In genomic region chr11:562046-562645, GRCh38 we compare ENCODE assay signal across 13 cellular contexts. TPM values are rescaled to one million over a fixed set of nuclear protein-coding genes. Genes with fewer than 3 reads are reported as not detected.
A peak's percentile ranks its signal among the peaks of the same experiment; 100 is the strongest.
DNase-seq lines count a peak whose midpoint lies in the region; ATAC-seq, FAIRE-seq and TF ChIP-seq lines count a peak whose summit lies in the region.
"Had no signal": no experiment of that assay in that cellular context is flagged by ENCODE, and none has a peak within 500 bp of the region (broad histone marks: within the 10 kb centered on the region; RNA-seq: fewer than 3 reads in every experiment).

No MANE protein-coding gene starts in this region.

- H3K27ac ChIP-seq in left ventricle myocardium inferior (replicated peaks) (no peak overlapping the region), HepG2 (ENCODE audit: extremely low read length, insufficient read depth, low read length) (peak overlapping the region; percentile 87), upper lobe of left lung (peak overlapping the region; percentile 9 to 92 (median 54)), SJCRH30 (no peak overlapping the region)

- ATAC-seq in Right ventricle myocardium superior (ENCODE audit: poor library complexity) = no peak
- no peak for ATAC-seq in HepG2
- ATAC-seq in upper lobe of left lung (ENCODE audit: low FRiP score in 2 of 2) = no peak
- ATAC-seq in GM19467 (IDR thresholded peaks at IDR 0.05; ENCODE audit: unreplicated experiment) = no peak
- no peak for ATAC-seq in HG02588 (IDR thresholded peaks at IDR 0.05; ENCODE audit: unreplicated experiment)

- no peak overlapping the region for H3K27ac Mint-ChIP-seq in activated T-helper 1 cell treated with anti-CD3 and anti-CD28 coated beads, Interleukin-12 subunit alpha, Interleukin-12 subunit beta, Interleukin-2, Interleukin-4 antibody, amounts not matched to agents 30 ng/mL and 10 ng/mL and 1 ng/mL, durations not matched to agents 14 hours and 24 hours and 36 hours

- H3K36me3 Mint-ChIP-seq in activated T-helper 1 cell treated with anti-CD3 and anti-CD28 coated beads, Interleukin-12 subunit alpha, Interleukin-12 subunit beta, Interleukin-2, Interleukin-4 antibody, amounts not matched to agents 30 ng/mL and 10 ng/mL and 1 ng/mL, durations not matched to agents 14 hours and 24 hours and 36 hours (ENCODE audit: low read depth) = peaks cover 9% of the 10 kb centered on the region

- H3K36me3 ChIP-seq in left ventricle myocardium inferior (no peaks in the 10 kb centered on the region), HepG2 (replicated peaks in 1 of 2; ENCODE audit: control insufficient read depth in 1 of 2, insufficient read depth in 2 of 2, low read length in 2 of 2) (peaks cover 0 to 2% of the 10 kb centered on the region in 2 experiments; a peak in 3 of 5 replicates), upper lobe of left lung (peaks cover 0 to 14% (median 0%) of the 10 kb centered on the region in 4 donors), SJCRH30 (no peaks in the 10 kb centered on the region)

- peaks cover 16% of the 10 kb centered on the region for H3K4me1 Mint-ChIP-seq in activated T-helper 1 cell treated with anti-CD3 and anti-CD28 coated beads, Interleukin-12 subunit alpha, Interleukin-12 subunit beta, Interleukin-2, Interleukin-4 antibody, amounts not matched to agents 30 ng/mL and 10 ng/mL and 1 ng/mL, durations not matched to agents 14 hours and 24 hours and 36 hours (ENCODE audit: low read depth)

- peak overlapping the region; percentile 95 for H3K4me3 Mint-ChIP-seq in activated T-helper 1 cell treated with anti-CD3 and anti-CD28 coated beads, Interleukin-12 subunit alpha, Interleukin-12 subunit beta, Interleukin-2, Interleukin-4 antibody, amounts not matched to agents 30 ng/mL and 10 ng/mL and 1 ng/mL, durations not matched to agents 14 hours and 24 hours and 36 hours

- peaks cover 17% of the 10 kb centered on the region for H3K79me2 ChIP-seq in HepG2 (ENCODE audit: insufficient read depth, low read length)

- H4K20me1 ChIP-seq in HepG2 (ENCODE audit: insufficient read depth, low read length) = peaks cover 18% of the 10 kb centered on the region; the same call in 1 of the 2 replicates

- H3K4me2 ChIP-seq in HepG2 (ENCODE audit: low read depth, low read length) = peak overlapping the region; percentile 90

- intact Hi-C loops in left ventricle myocardium inferior (cut with micrococcal nuclease) = no loop called here
- intact Hi-C loops in Right ventricle myocardium superior (cut with DNase I) = no loop called here
- intact Hi-C loops in activated T-helper 1 cell treated with anti-CD3 and anti-CD28 coated beads, Interleukin-12 subunit alpha, Interleukin-12 subunit beta, Interleukin-2, Interleukin-4 antibody, amounts not matched to agents 30 ng/mL and 10 ng/mL and 1 ng/mL, durations not matched to agents 14 hours and 24 hours and 36 hours (cut with micrococcal nuclease) = no loop called here
- intact Hi-C loops in HepG2 (cut with micrococcal nuclease; ENCODE audit: unreplicated experiment) = no loop called here

- no peak overlapping the region for H2AFZ ChIP-seq in HepG2 (ENCODE audit: low read length)

- H3K9ac ChIP-seq in HepG2 (ENCODE audit: insufficient read depth, low read depth, low read length) = peak overlapping the region; percentile 83

- peaks cover 5% of the 10 kb centered on the region for H3K27me3 Mint-ChIP-seq in activated T-helper 1 cell treated with anti-CD3 and anti-CD28 coated beads, Interleukin-12 subunit alpha, Interleukin-12 subunit beta, Interleukin-2, Interleukin-4 antibody, amounts not matched to agents 30 ng/mL and 10 ng/mL and 1 ng/mL, durations not matched to agents 14 hours and 24 hours and 36 hours (ENCODE audit: insufficient read depth)

- CTCF ChIA-PET in HepG2 (lab: Yijun Ruan, JAX; ENCODE audit: low intra/inter-chr PET ratio, low total read pairs) = no interaction called here

- TF ChIP-seq CTCF in left ventricle myocardium inferior (IDR thresholded peaks at IDR 0.05; ENCODE audit: borderline replicate concordance) = no peak
- no peak for TF ChIP-seq CTCF in HepG2 (CRISPR knock-in tag; IDR thresholded peaks at IDR 0.05)
- TF ChIP-seq CTCF in upper lobe of left lung (IDR thresholded peaks at IDR 0.05) = no peak

- in situ Hi-C loops in HepG2 (cut with HindIII; ENCODE audit: extremely low pct_ligation_motif_present, low pct_unique_long_range_greater_than_20kb) = no loop called here

- H3K4me3 ChIP-seq in left ventricle myocardium inferior (peak overlapping the region; percentile 91), HepG2 (replicated peaks in 1 of 3; ENCODE audit: insufficient read depth in 1 of 3, low read depth in 2 of 3, low read length in 3 of 3) (peak overlapping the region; percentile 80 to 95 (median 92)), upper lobe of left lung (peak overlapping the region in 3 of 4 donors; percentile 92 to 100 (median 98)), SJCRH30 (no peak overlapping the region)

- no peak for TF ChIP-seq RAD21 in HepG2 (CRISPR knock-in tag; IDR thresholded peaks at IDR 0.05)

- H3K4me1 ChIP-seq in left ventricle myocardium inferior (peaks cover 26% of the 10 kb centered on the region), HepG2 (ENCODE audit: insufficient read depth, low read length) (peaks cover 80% of the 10 kb centered on the region), upper lobe of left lung (peaks cover 19 to 58% (median 39%) of the 10 kb centered on the region in 4 donors), SJCRH30 (peaks cover 3% of the 10 kb centered on the region; the same call in 1 of the 2 replicates)

- POLR2A ChIA-PET in HepG2 (lab: Yijun Ruan, JAX) = interaction anchor here (0.6 to 1.5 kb wide), 10 partner anchors 7 to 166 kb away, joined by 3 to 32 read pairs (median 4); partner anchors contain the start of genes HRAS and PHRF1

- TF ChIP-seq EP300 in HepG2 (IDR thresholded peaks at IDR 0.05; ENCODE audit: low read depth in 2 of 2, low read length in 2 of 2) = no peak
- no peak for TF ChIP-seq EP300 in HepG2 (CRISPR knock-in tag; IDR thresholded peaks at IDR 0.05; ENCODE audit: borderline replicate concordance)
- TF ChIP-seq EP300 in upper lobe of left lung (IDR thresholded peaks at IDR 0.05) = no peak

- TF ChIP-seq POLR2A in HepG2 (IDR thresholded peaks at IDR 0.05; ENCODE audit: insufficient read depth in 1 of 2, low read depth in 2 of 2, low read length in 2 of 2) (no peak), upper lobe of left lung (IDR thresholded peaks at IDR 0.05) (no peak)

- TSS peak; percentile 52 for BruUV-seq in HepG2 (replicated peaks; lab: Mats Ljungman, UMichigan)

- FAIRE-seq in HepG2 (lab: Jason Lieb, UNC) = no peak

- H3K9me3 ChIP-seq in left ventricle myocardium inferior (replicated peaks) (no peaks in the 10 kb centered on the region), HepG2 (ENCODE audit: low read length) (no peaks in the 10 kb centered on the region), upper lobe of left lung (no peaks in the 10 kb centered on the region), SJCRH30 (replicated peaks) (no peaks in the 10 kb centered on the region)

- DNase-seq in left ventricle myocardium inferior = no peak
- no peak for DNase-seq in Right ventricle myocardium superior
- DNase-seq in activated T-helper 1 cell treated with anti-CD3 and anti-CD28 coated beads, Interleukin-12 subunit alpha, Interleukin-12 subunit beta, Interleukin-2, Interleukin-4 antibody, amounts not matched to agents 30 ng/mL and 10 ng/mL and 1 ng/mL, durations not matched to agents 14 hours and 24 hours and 36 hours (ENCODE audit: low spot score) = no peak
- no peak for DNase-seq in HepG2 (ENCODE audit: low spot score)
- DNase-seq in upper lobe of left lung = peak in 1 of 2 donors; percentile 84
- no peak for DNase-seq in SJCRH30
- DNase-seq: activated gamma-delta T cell, DMS 273 treated with DMSO at 0.1 percent for 48 hours, NCI-H1105 treated with DMSO at 0.1 percent for 48 hours, posterior cingulate gyrus, SHP77 had no signal

- peaks cover 32% of the 10 kb centered on the region for H3K27me3 ChIP-seq in left ventricle myocardium inferior (ENCODE audit: low read depth)
- H3K27me3 ChIP-seq in HepG2 (ENCODE audit: control insufficient read depth in 1 of 2, insufficient read depth in 2 of 2, low read length in 2 of 2) = no peaks in the 10 kb centered on the region
- H3K27me3 ChIP-seq in upper lobe of left lung = peaks cover 0 to 5% (median 0%) of the 10 kb centered on the region in 4 donors
- no peaks in the 10 kb centered on the region for H3K27me3 ChIP-seq in SJCRH30

- H3K9me3 Mint-ChIP-seq in activated T-helper 1 cell treated with anti-CD3 and anti-CD28 coated beads, Interleukin-12 subunit alpha, Interleukin-12 subunit beta, Interleukin-2, Interleukin-4 antibody, amounts not matched to agents 30 ng/mL and 10 ng/mL and 1 ng/mL, durations not matched to agents 14 hours and 24 hours and 36 hours = no peaks in the 10 kb centered on the region

- WGBS in HepG2 (ENCODE audit: low lambda C conversion rate) = 99% methylated on average over 18 of the region's 29 CpGs
- 76 to 94% methylated on average over 12 to 14 of the region's 29 CpGs for WGBS in upper lobe of left lung, 2 donors

RNA-seq across cellular contexts. Expression of gene RASSF7, which starts 1.4 kb away (rescaled TPM):
- total RNA-seq in left ventricle myocardium inferior (4.5 TPM), Right ventricle myocardium superior (4.4 TPM), HepG2 (2016; rRNA removed; fragmentation: Illumina TruSeq; extraction: Trizol) (13.1 and 20.2 TPM in 2 replicates), upper lobe of left lung (100 to 1,000 TPM in 5 of 6 donors, 10 to 100 TPM in 1; 80.2 to 222 (median 129) TPM)
- 15.9 and 19.8 TPM in 2 replicates for total RNA-seq in activated T-helper 1 cell treated with anti-CD3 and anti-CD28 coated beads, Interleukin-12 subunit alpha, Interleukin-12 subunit beta, Interleukin-2, Interleukin-4 antibody, amounts not matched to agents 30 ng/mL and 10 ng/mL and 1 ng/mL, durations not matched to agents 14 hours and 24 hours and 36 hours
- 5.4 and 5.7 TPM in 2 replicates for total RNA-seq in HepG2 (2016; cell fraction: cytosol; rRNA removed; fragmentation: Illumina TruSeq; extraction: Trizol; ENCODE audit: low read depth)
- 13.3 and 19.7 TPM in 2 replicates for total RNA-seq in HepG2 (2016; cell fraction: insoluble cytoplasmic fraction; rRNA removed; fragmentation: Illumina TruSeq; extraction: Trizol)
- total RNA-seq in HepG2 (2016; cell fraction: membrane; rRNA removed; fragmentation: Illumina TruSeq; extraction: Trizol) = 10.8 and 11.9 TPM in 2 replicates
- total RNA-seq in HepG2 (2016; cell fraction: nucleus; rRNA removed; fragmentation: Illumina TruSeq; extraction: Trizol) = 16.7 and 17.2 TPM in 2 replicates
- polyA plus RNA-seq in HepG2 (2011; rRNA removed) = 28.6 and 36.4 TPM in 2 replicates
- polyA plus RNA-seq in HepG2 (2011; cell fraction: cytosol; rRNA removed) = 22.3 and 49.0 TPM in 2 replicates
- polyA plus RNA-seq in HepG2 (2011; cell fraction: nucleus; rRNA removed) = 139 and 165 TPM in 2 replicates
- 8.9 and 12.6 TPM in 2 replicates for polyA plus RNA-seq in HepG2 (2012)
- 4.7 and 6.0 TPM in 2 replicates for polyA plus RNA-seq in HepG2 (2016; cell fraction: cytosol; fragmentation: Illumina TruSeq; extraction: Trizol; ENCODE audit: low read depth)
- 12.3 and 15.9 TPM in 2 replicates for polyA plus RNA-seq in HepG2 (2016; cell fraction: insoluble cytoplasmic fraction; fragmentation: Illumina TruSeq; extraction: Trizol; ENCODE audit: low read depth)
- 5.9 and 7.2 TPM in 2 replicates for polyA plus RNA-seq in HepG2 (2016; cell fraction: membrane; fragmentation: Illumina TruSeq; extraction: Trizol; ENCODE audit: low read depth)
- 32.6 and 40.7 TPM in 2 replicates for polyA plus RNA-seq in HepG2 (2016; cell fraction: nucleus; fragmentation: Illumina TruSeq; extraction: Trizol; ENCODE audit: insufficient read depth, low read depth)
- polyA minus RNA-seq in HepG2 (2011; rRNA and poly(A)+ RNA removed; ENCODE audit: low replicate concordance) = 6.7 and 39.4 TPM in 2 replicates
- polyA minus RNA-seq in HepG2 (2011; cell fraction: cytosol; rRNA and poly(A)+ RNA removed) = 10.4 and 10.9 TPM in 2 replicates
- 15.2 and 17.9 TPM in 2 replicates for polyA minus RNA-seq in HepG2 (2011; cell fraction: nucleus; rRNA and poly(A)+ RNA removed)
- 6.9 and 7.4 TPM in 2 replicates for total RNA-seq in SJCRH30 (2014; rRNA removed; shearing (Covaris generic))

RNA-seq across cellular contexts. Expression of gene LMNTD2, which starts 1.6 kb away (rescaled TPM):
- total RNA-seq in left ventricle myocardium inferior (0.52 TPM), Right ventricle myocardium superior (0.22 TPM), HepG2 (2016; rRNA removed; fragmentation: Illumina TruSeq; extraction: Trizol) (0.25 and 1.1 TPM in 2 replicates), upper lobe of left lung (10 to 100 TPM in 2 of 6 donors, 1 to 10 TPM in 4; 4.6 to 32.5 (median 6.7) TPM)
- total RNA-seq in activated T-helper 1 cell treated with anti-CD3 and anti-CD28 coated beads, Interleukin-12 subunit alpha, Interleukin-12 subunit beta, Interleukin-2, Interleukin-4 antibody, amounts not matched to agents 30 ng/mL and 10 ng/mL and 1 ng/mL, durations not matched to agents 14 hours and 24 hours and 36 hours = 0.47 and 0.64 TPM in 2 replicates
- total RNA-seq in HepG2 (2016; cell fraction: cytosol; rRNA removed; fragmentation: Illumina TruSeq; extraction: Trizol; ENCODE audit: low read depth) = 0.40 and 0.44 TPM in 2 replicates
- 0.45 and 1.1 TPM in 2 replicates for total RNA-seq in HepG2 (2016; cell fraction: insoluble cytoplasmic fraction; rRNA removed; fragmentation: Illumina TruSeq; extraction: Trizol)
- 0.79 and 1.3 TPM in 2 replicates for total RNA-seq in HepG2 (2016; cell fraction: membrane; rRNA removed; fragmentation: Illumina TruSeq; extraction: Trizol)
- total RNA-seq in HepG2 (2016; cell fraction: nucleus; rRNA removed; fragmentation: Illumina TruSeq; extraction: Trizol) = 1.3 and 1.7 TPM in 2 replicates
- 3.1 and 3.6 TPM in 2 replicates for polyA plus RNA-seq in HepG2 (2011; rRNA removed)
- 1.1 and 2.2 TPM in 2 replicates for polyA plus RNA-seq in HepG2 (2011; cell fraction: cytosol; rRNA removed)
- polyA plus RNA-seq in HepG2 (2011; cell fraction: nucleus; rRNA removed) = 50.0 and 60.4 TPM in 2 replicates
- polyA plus RNA-seq in HepG2 (2012) = 1.3 and 1.4 TPM in 2 replicates
- polyA plus RNA-seq in HepG2 (2016; cell fraction: cytosol; fragmentation: Illumina TruSeq; extraction: Trizol; ENCODE audit: low read depth) = 0.53 and 0.78 TPM in 2 replicates
- polyA plus RNA-seq in HepG2 (2016; cell fraction: insoluble cytoplasmic fraction; fragmentation: Illumina TruSeq; extraction: Trizol; ENCODE audit: low read depth) = 0.42 and 0.68 TPM in 2 replicates
- polyA plus RNA-seq in HepG2 (2016; cell fraction: membrane; fragmentation: Illumina TruSeq; extraction: Trizol; ENCODE audit: low read depth) = 0.96 and 1.2 TPM in 2 replicates
- 3.7 and 5.0 TPM in 2 replicates for polyA plus RNA-seq in HepG2 (2016; cell fraction: nucleus; fragmentation: Illumina TruSeq; extraction: Trizol; ENCODE audit: insufficient read depth, low read depth)
- polyA minus RNA-seq in HepG2 (2011; rRNA and poly(A)+ RNA removed; ENCODE audit: low replicate concordance) = 0.51 and 0.96 TPM in 2 replicates
- 0.88 and 1.4 TPM in 2 replicates for polyA minus RNA-seq in HepG2 (2011; cell fraction: cytosol; rRNA and poly(A)+ RNA removed)
- 2.6 and 3.1 TPM in 2 replicates for polyA minus RNA-seq in HepG2 (2011; cell fraction: nucleus; rRNA and poly(A)+ RNA removed)
- 0.43 and 0.51 TPM in 2 replicates for total RNA-seq in SJCRH30 (2014; rRNA removed; shearing (Covaris generic))

RNA-seq across cellular contexts. Expression of gene PHRF1, which starts 14.1 kb away (rescaled TPM):
- total RNA-seq in left ventricle myocardium inferior (17.7 TPM), Right ventricle myocardium superior (16.5 TPM), HepG2 (2016; rRNA removed; fragmentation: Illumina TruSeq; extraction: Trizol) (13.7 and 16.7 TPM in 2 replicates), upper lobe of left lung (10 to 100 TPM; 25.7 to 93.2 (median 37.9) TPM)
- total RNA-seq in activated T-helper 1 cell treated with anti-CD3 and anti-CD28 coated beads, Interleukin-12 subunit alpha, Interleukin-12 subunit beta, Interleukin-2, Interleukin-4 antibody, amounts not matched to agents 30 ng/mL and 10 ng/mL and 1 ng/mL, durations not matched to agents 14 hours and 24 hours and 36 hours = 58.6 and 59.8 TPM in 2 replicates
- total RNA-seq in HepG2 (2016; cell fraction: cytosol; rRNA removed; fragmentation: Illumina TruSeq; extraction: Trizol; ENCODE audit: low read depth) = 7.4 and 7.9 TPM in 2 replicates
- total RNA-seq in HepG2 (2016; cell fraction: insoluble cytoplasmic fraction; rRNA removed; fragmentation: Illumina TruSeq; extraction: Trizol) = 10.7 and 17.0 TPM in 2 replicates
- total RNA-seq in HepG2 (2016; cell fraction: membrane; rRNA removed; fragmentation: Illumina TruSeq; extraction: Trizol) = 5.1 and 6.1 TPM in 2 replicates
- 10.8 and 14.2 TPM in 2 replicates for total RNA-seq in HepG2 (2016; cell fraction: nucleus; rRNA removed; fragmentation: Illumina TruSeq; extraction: Trizol)
- 8.2 and 11.2 TPM in 2 replicates for polyA plus RNA-seq in HepG2 (2011; rRNA removed)
- 4.8 and 7.0 TPM in 2 replicates for polyA plus RNA-seq in HepG2 (2011; cell fraction: cytosol; rRNA removed)
- 30.1 and 30.7 TPM in 2 replicates for polyA plus RNA-seq in HepG2 (2011; cell fraction: nucleus; rRNA removed)
- 7.4 and 8.1 TPM in 2 replicates for polyA plus RNA-seq in HepG2 (2012)
- 1.6 and 1.8 TPM in 2 replicates for polyA plus RNA-seq in HepG2 (2016; cell fraction: cytosol; fragmentation: Illumina TruSeq; extraction: Trizol; ENCODE audit: low read depth)
- 10.7 and 13.7 TPM in 2 replicates for polyA plus RNA-seq in HepG2 (2016; cell fraction: insoluble cytoplasmic fraction; fragmentation: Illumina TruSeq; extraction: Trizol; ENCODE audit: low read depth)
- 2.1 and 2.5 TPM in 2 replicates for polyA plus RNA-seq in HepG2 (2016; cell fraction: membrane; fragmentation: Illumina TruSeq; extraction: Trizol; ENCODE audit: low read depth)
- polyA plus RNA-seq in HepG2 (2016; cell fraction: nucleus; fragmentation: Illumina TruSeq; extraction: Trizol; ENCODE audit: insufficient read depth, low read depth) = 25.7 and 27.7 TPM in 2 replicates
- 13.6 and 18.7 TPM in 2 replicates for polyA minus RNA-seq in HepG2 (2011; rRNA and poly(A)+ RNA removed; ENCODE audit: low replicate concordance)
- polyA minus RNA-seq in HepG2 (2011; cell fraction: cytosol; rRNA and poly(A)+ RNA removed) = 7.8 and 7.9 TPM in 2 replicates
- polyA minus RNA-seq in HepG2 (2011; cell fraction: nucleus; rRNA and poly(A)+ RNA removed) = 17.4 and 19.9 TPM in 2 replicates
- total RNA-seq in SJCRH30 (2014; rRNA removed; shearing (Covaris generic)) = 30.8 and 34.3 TPM in 2 replicates

RNA-seq across cellular contexts. Expression of gene LRRC56, which starts 24.8 kb away (rescaled TPM):
- total RNA-seq in left ventricle myocardium inferior (0.25 TPM), Right ventricle myocardium superior (0.13 TPM), HepG2 (2016; rRNA removed; fragmentation: Illumina TruSeq; extraction: Trizol) (0.08 and 0.11 TPM in 2 replicates), upper lobe of left lung (10 to 100 TPM in 1 of 6 donors, 1 to 10 TPM in 5; 3.5 to 11.5 (median 5.8) TPM)
- 1.8 and 2.2 TPM in 2 replicates for total RNA-seq in activated T-helper 1 cell treated with anti-CD3 and anti-CD28 coated beads, Interleukin-12 subunit alpha, Interleukin-12 subunit beta, Interleukin-2, Interleukin-4 antibody, amounts not matched to agents 30 ng/mL and 10 ng/mL and 1 ng/mL, durations not matched to agents 14 hours and 24 hours and 36 hours
- 0.10 TPM in 1 of 2 replicates, not detected in the other for total RNA-seq in HepG2 (2016; cell fraction: cytosol; rRNA removed; fragmentation: Illumina TruSeq; extraction: Trizol; ENCODE audit: low read depth)
- total RNA-seq in HepG2 (2016; cell fraction: insoluble cytoplasmic fraction; rRNA removed; fragmentation: Illumina TruSeq; extraction: Trizol) = 0.09 TPM in 2 replicates
- total RNA-seq in HepG2 (2016; cell fraction: membrane; rRNA removed; fragmentation: Illumina TruSeq; extraction: Trizol) = 0.06 and 0.07 TPM in 2 replicates
- total RNA-seq in HepG2 (2016; cell fraction: nucleus; rRNA removed; fragmentation: Illumina TruSeq; extraction: Trizol) = not detected in 2 replicates
- polyA plus RNA-seq in HepG2 (2011; rRNA removed) = 0.29 and 0.46 TPM in 2 replicates
- 0.21 and 0.22 TPM in 2 replicates for polyA plus RNA-seq in HepG2 (2011; cell fraction: cytosol; rRNA removed)
- polyA plus RNA-seq in HepG2 (2011; cell fraction: nucleus; rRNA removed) = 3.4 and 3.8 TPM in 2 replicates
- polyA plus RNA-seq in HepG2 (2012) = 0.34 and 0.59 TPM in 2 replicates
- polyA plus RNA-seq in HepG2 (2016; cell fraction: cytosol; fragmentation: Illumina TruSeq; extraction: Trizol; ENCODE audit: low read depth) = 0.05 TPM in 1 of 2 replicates, not detected in the other
- 0.19 TPM in 1 of 2 replicates, not detected in the other for polyA plus RNA-seq in HepG2 (2016; cell fraction: insoluble cytoplasmic fraction; fragmentation: Illumina TruSeq; extraction: Trizol; ENCODE audit: low read depth)
- polyA plus RNA-seq in HepG2 (2016; cell fraction: membrane; fragmentation: Illumina TruSeq; extraction: Trizol; ENCODE audit: low read depth) = 0.10 TPM in 1 of 2 replicates, not detected in the other
- 0.37 and 0.44 TPM in 2 replicates for polyA plus RNA-seq in HepG2 (2016; cell fraction: nucleus; fragmentation: Illumina TruSeq; extraction: Trizol; ENCODE audit: insufficient read depth, low read depth)
- 0.20 and 0.56 TPM in 2 replicates for polyA minus RNA-seq in HepG2 (2011; rRNA and poly(A)+ RNA removed; ENCODE audit: low replicate concordance)
- 0.30 TPM in 1 of 2 replicates, not detected in the other for polyA minus RNA-seq in HepG2 (2011; cell fraction: cytosol; rRNA and poly(A)+ RNA removed)
- polyA minus RNA-seq in HepG2 (2011; cell fraction: nucleus; rRNA and poly(A)+ RNA removed) = 0.37 and 0.64 TPM in 2 replicates
- 0.08 and 0.20 TPM in 2 replicates for total RNA-seq in SJCRH30 (2014; rRNA removed; shearing (Covaris generic))

RNA-seq across cellular contexts. Expression of gene HRAS, which starts 26.8 kb away (rescaled TPM):
- total RNA-seq in left ventricle myocardium inferior (55.9 TPM), Right ventricle myocardium superior (60.5 TPM), HepG2 (2016; rRNA removed; fragmentation: Illumina TruSeq; extraction: Trizol) (47.5 and 50.0 TPM in 2 replicates), upper lobe of left lung (10 to 100 TPM; 45.5 to 85.0 (median 59.9) TPM)
- 76.6 and 88.7 TPM in 2 replicates for total RNA-seq in activated T-helper 1 cell treated with anti-CD3 and anti-CD28 coated beads, Interleukin-12 subunit alpha, Interleukin-12 subunit beta, Interleukin-2, Interleukin-4 antibody, amounts not matched to agents 30 ng/mL and 10 ng/mL and 1 ng/mL, durations not matched to agents 14 hours and 24 hours and 36 hours
- 97.1 and 126 TPM in 2 replicates for total RNA-seq in HepG2 (2016; cell fraction: cytosol; rRNA removed; fragmentation: Illumina TruSeq; extraction: Trizol; ENCODE audit: low read depth)
- 35.7 and 53.4 TPM in 2 replicates for total RNA-seq in HepG2 (2016; cell fraction: insoluble cytoplasmic fraction; rRNA removed; fragmentation: Illumina TruSeq; extraction: Trizol)
- 106 and 128 TPM in 2 replicates for total RNA-seq in HepG2 (2016; cell fraction: membrane; rRNA removed; fragmentation: Illumina TruSeq; extraction: Trizol)
- 23.1 and 23.7 TPM in 2 replicates for total RNA-seq in HepG2 (2016; cell fraction: nucleus; rRNA removed; fragmentation: Illumina TruSeq; extraction: Trizol)
- polyA plus RNA-seq in HepG2 (2011; rRNA removed) = 32.9 TPM in 2 replicates
- 29.5 and 42.1 TPM in 2 replicates for polyA plus RNA-seq in HepG2 (2011; cell fraction: cytosol; rRNA removed)
- polyA plus RNA-seq in HepG2 (2011; cell fraction: nucleus; rRNA removed) = 62.4 and 65.1 TPM in 2 replicates
- 15.4 and 32.7 TPM in 2 replicates for polyA plus RNA-seq in HepG2 (2012)
- 120 and 151 TPM in 2 replicates for polyA plus RNA-seq in HepG2 (2016; cell fraction: cytosol; fragmentation: Illumina TruSeq; extraction: Trizol; ENCODE audit: low read depth)
- polyA plus RNA-seq in HepG2 (2016; cell fraction: insoluble cytoplasmic fraction; fragmentation: Illumina TruSeq; extraction: Trizol; ENCODE audit: low read depth) = 33.8 and 38.7 TPM in 2 replicates
- 96.2 and 121 TPM in 2 replicates for polyA plus RNA-seq in HepG2 (2016; cell fraction: membrane; fragmentation: Illumina TruSeq; extraction: Trizol; ENCODE audit: low read depth)
- polyA plus RNA-seq in HepG2 (2016; cell fraction: nucleus; fragmentation: Illumina TruSeq; extraction: Trizol; ENCODE audit: insufficient read depth, low read depth) = 47.3 and 47.4 TPM in 2 replicates
- polyA minus RNA-seq in HepG2 (2011; rRNA and poly(A)+ RNA removed; ENCODE audit: low replicate concordance) = 29.8 and 71.6 TPM in 2 replicates
- polyA minus RNA-seq in HepG2 (2011; cell fraction: cytosol; rRNA and poly(A)+ RNA removed) = 8.5 and 9.0 TPM in 2 replicates
- polyA minus RNA-seq in HepG2 (2011; cell fraction: nucleus; rRNA and poly(A)+ RNA removed) = 5.8 and 11.4 TPM in 2 replicates
- 75.7 and 80.1 TPM in 2 replicates for total RNA-seq in SJCRH30 (2014; rRNA removed; shearing (Covaris generic))

Comparison
In these comparisons a context has a peak if more than half of its experiments do, and no peak if none do; other contexts are left out.
1. H3K27ac ChIP-seq: peak in HepG2 (single experiment) and upper lobe of left lung (4 of 4); none in left ventricle myocardium inferior (single experiment) and SJCRH30 (single experiment).